22 cellular contexts compared by ENCODE assay signal in the genomic region with DNA sequence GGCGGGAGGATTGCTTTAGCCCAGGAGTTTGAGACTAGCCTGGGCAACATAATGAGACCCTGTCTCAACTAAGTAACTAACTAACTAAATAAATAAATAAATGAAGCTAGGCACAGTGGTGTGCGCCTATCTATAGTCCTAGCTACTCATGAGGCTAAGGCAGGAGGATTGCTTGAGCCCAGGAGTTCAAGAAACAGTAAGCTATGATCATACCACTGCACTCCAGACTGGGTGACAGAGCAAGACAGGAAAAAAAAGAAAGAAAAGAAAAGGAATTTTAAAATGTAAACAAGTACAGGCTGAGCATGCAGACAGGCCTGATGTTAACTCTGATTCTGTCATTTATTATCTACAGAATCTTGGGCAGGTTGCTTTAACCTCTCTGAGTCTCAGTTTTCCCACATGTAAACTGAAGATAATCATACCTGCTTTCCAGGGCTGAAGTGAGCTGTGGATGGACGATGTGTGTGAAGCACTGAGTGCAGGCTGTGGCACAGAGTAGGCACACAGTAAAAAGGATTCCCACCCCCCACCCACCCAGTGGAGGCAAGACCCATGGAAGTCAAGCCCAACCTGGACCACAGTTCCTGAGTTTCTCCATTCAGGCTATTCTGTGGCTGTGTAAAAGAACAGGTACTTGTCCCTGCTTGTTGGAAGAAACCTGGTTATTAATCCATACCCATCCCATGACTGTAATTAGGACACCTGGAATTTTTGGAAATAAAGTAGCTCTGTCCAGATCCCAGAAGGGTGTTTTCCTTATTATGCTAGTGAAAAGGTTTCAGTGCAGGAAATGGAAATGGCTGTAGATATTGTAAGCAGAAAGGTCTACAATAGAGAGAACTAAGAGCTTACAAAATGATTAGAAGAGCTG. TPM values are rescaled to one million over a fixed set of nuclear protein-coding genes. Genes with fewer than 3 reads are reported as not detected.
"Had no signal": no experiment of that assay in that cellular context is flagged by ENCODE, and none has a peak within 500 bp of the region (broad histone marks: within the 10 kb centered on the region; RNA-seq: fewer than 3 reads in every experiment).

No MANE protein-coding gene starts in this region.

- H3K36me3 ChIP-seq: gastrocnemius medialis, heart right ventricle, neutrophil, right atrium auricular region, sigmoid colon, upper lobe of right lung, vagina had no signal

- DNase-seq: effector memory CD8-positive, alpha-beta T cell; gastrocnemius medialis; heart right ventricle; kidney; left cardiac atrium; left ventricle myocardium superior; mucosa of descending colon; naive thymus-derived CD8-positive, alpha-beta T cell; sigmoid colon; stimulated activated CD4-positive, alpha-beta T cell treated with anti-CD3 and anti-CD28 coated beads, Interleukin-2, amount 100 ng/mL, for 24 hours; stimulated activated CD4-positive, alpha-beta T cell treated with anti-CD3 and anti-CD28 coated beads, Interleukin-4, amount 100 ng/mL, for 4 hours; stimulated activated naive B cell treated with anti-CD40 and anti-IgM and Interleukin-4, amounts not matched to agents 10 μg/mL and 1 μg/mL and 100 μg/mL, for 72 hours; stimulated activated naive CD8-positive, alpha-beta T cell treated with anti-CD3 and anti-CD28 coated beads, Interleukin-15, amount 100 ng/mL, for 72 hours; testis; upper lobe of right lung had no signal

- H3K9me3 ChIP-seq: neutrophil, testis, vagina had no signal

- H3K4me1 ChIP-seq: gastrocnemius medialis, heart right ventricle, right atrium auricular region, testis, tibial nerve, upper lobe of right lung, vagina had no signal

- H3K4me3 ChIP-seq: gastrocnemius medialis, heart right ventricle, lung, mucosa of descending colon, right atrium auricular region, sigmoid colon, skin epidermis, testis, tibial nerve, upper lobe of right lung, vagina had no signal

- ATAC-seq: effector memory CD8-positive, alpha-beta T cell; gastrocnemius medialis; heart right ventricle; left cardiac atrium; left ventricle myocardium superior; mucosa of descending colon; naive thymus-derived CD8-positive, alpha-beta T cell; stimulated activated naive B cell treated with anti-CD40 and anti-IgM and Interleukin-4, amounts not matched to agents 10 μg/mL and 1 μg/mL and 100 μg/mL, for 72 hours; stimulated activated naive CD8-positive, alpha-beta T cell treated with anti-CD3 and anti-CD28 coated beads, Interleukin-15, amount 100 ng/mL, for 72 hours; upper lobe of right lung had no signal

- FAIRE-seq: colon, kidney had no signal

- H3K27ac ChIP-seq: gastrocnemius medialis, heart right ventricle, neutrophil, right atrium auricular region, sigmoid colon, skin epidermis, testis, tibial nerve, upper lobe of right lung, vagina had no signal

- H3K27me3 ChIP-seq: gastrocnemius medialis, heart right ventricle, right atrium auricular region, sigmoid colon, testis, tibial nerve, upper lobe of right lung, vagina had no signal

RNA-seq across cellular contexts. Expression of gene SCUBE2, which starts 18.7 kb away (rescaled TPM):
- polyA plus RNA-seq: naive thymus-derived CD8-positive, alpha-beta T cell had no signal
